18 cellular contexts compared by ENCODE assay signal in genomic region chr19:39007096-39007495, GRCh38. TPM values are rescaled to one million over a fixed set of nuclear protein-coding genes. Genes with fewer than 3 reads are reported as not detected.
"Had no signal": no experiment of that assay in that cellular context is flagged by ENCODE, and none has a peak within 500 bp of the region (broad histone marks: within the 10 kb centered on the region; RNA-seq: fewer than 3 reads in every experiment).

No MANE protein-coding gene starts in this region.

- H3K4me1 Mint-ChIP-seq: activated B cell treated with CpG ODN at 0.5 μM for 24 hours had no signal

- DNase-seq: activated B cell treated with CpG ODN at 0.5 μM for 24 hours; activated CD4-positive, alpha-beta T cell treated with anti-CD3 and anti-CD28 coated beads for 4 hours; activated naive CD8-positive, alpha-beta T cell treated with anti-CD3 and anti-CD28 coated beads, Interleukin-2, amount 10 ng/mL, durations not matched to agents 7 days and 5 days; activated T-cell treated with anti-CD3 and anti-CD28 coated beads for 4 hours; amygdala; dermis blood vessel endothelial cell; effector memory CD8-positive, alpha-beta T cell; foreskin fibroblast; hippocampal formation; left lung; mammary epithelial cell; stimulated activated CD4-positive, alpha-beta T cell treated with anti-CD3 and anti-CD28 coated beads, Interleukin-2, amount 100 ng/mL, for 24 hours; stimulated activated naive CD8-positive, alpha-beta T cell treated with anti-CD3 and anti-CD28 coated beads, Interleukin-15, Interleukin-2, amounts not matched to agents 100 U/mL and 50 U/mL, for 24 hours; substantia nigra; tibial artery had no signal

- H3K27me3 Mint-ChIP-seq: progenitor cell of endocrine pancreas had no signal

- H3K9me3 Mint-ChIP-seq: activated B cell treated with CpG ODN at 0.5 μM for 24 hours; activated CD4-positive, alpha-beta memory T cell treated with anti-CD3 and anti-CD28 coated beads for 36 hours; activated naive CD8-positive, alpha-beta T cell treated with anti-CD3 and anti-CD28 coated beads, Interleukin-2, amount 10 ng/mL, durations not matched to agents 7 days and 5 days; effector memory CD8-positive, alpha-beta T cell had no signal

- H3K27ac Mint-ChIP-seq: activated B cell treated with CpG ODN at 0.5 μM for 24 hours; activated CD4-positive, alpha-beta memory T cell treated with anti-CD3 and anti-CD28 coated beads for 36 hours; activated naive CD8-positive, alpha-beta T cell treated with anti-CD3 and anti-CD28 coated beads, Interleukin-2, amount 10 ng/mL, durations not matched to agents 7 days and 5 days; effector memory CD8-positive, alpha-beta T cell; progenitor cell of endocrine pancreas had no signal

- ATAC-seq: effector memory CD8-positive, alpha-beta T cell; left lung; stimulated activated naive CD8-positive, alpha-beta T cell treated with anti-CD3 and anti-CD28 coated beads, Interleukin-15, Interleukin-2, amounts not matched to agents 100 U/mL and 50 U/mL, for 24 hours had no signal

- H3K36me3 Mint-ChIP-seq: activated CD4-positive, alpha-beta memory T cell treated with anti-CD3 and anti-CD28 coated beads for 36 hours; activated naive CD8-positive, alpha-beta T cell treated with anti-CD3 and anti-CD28 coated beads, Interleukin-2, amount 10 ng/mL, durations not matched to agents 7 days and 5 days had no signal

- H3K4me3 Mint-ChIP-seq: activated B cell treated with CpG ODN at 0.5 μM for 24 hours; activated CD4-positive, alpha-beta memory T cell treated with anti-CD3 and anti-CD28 coated beads for 36 hours; activated naive CD8-positive, alpha-beta T cell treated with anti-CD3 and anti-CD28 coated beads, Interleukin-2, amount 10 ng/mL, durations not matched to agents 7 days and 5 days; effector memory CD8-positive, alpha-beta T cell had no signal

RNA-seq across cellular contexts. Expression of gene FBXO27, which starts 25.3 kb away (rescaled TPM):
- total RNA-seq: activated naive CD8-positive, alpha-beta T cell treated with anti-CD3 and anti-CD28 coated beads, Interleukin-2, amount 10 ng/mL, durations not matched to agents 7 days and 5 days; mononuclear cell had no signal

RNA-seq across cellular contexts. Expression of gene FBXO17, which starts 31.6 kb away (rescaled TPM):
- total RNA-seq: activated B cell treated with CpG ODN at 0.5 μM for 24 hours; activated CD4-positive, alpha-beta memory T cell treated with anti-CD3 and anti-CD28 coated beads for 36 hours; activated naive CD8-positive, alpha-beta T cell treated with anti-CD3 and anti-CD28 coated beads, Interleukin-2, amount 10 ng/mL, durations not matched to agents 7 days and 5 days had no signal
